8 cellular contexts compared by ENCODE assay signal in the genomic region with DNA sequence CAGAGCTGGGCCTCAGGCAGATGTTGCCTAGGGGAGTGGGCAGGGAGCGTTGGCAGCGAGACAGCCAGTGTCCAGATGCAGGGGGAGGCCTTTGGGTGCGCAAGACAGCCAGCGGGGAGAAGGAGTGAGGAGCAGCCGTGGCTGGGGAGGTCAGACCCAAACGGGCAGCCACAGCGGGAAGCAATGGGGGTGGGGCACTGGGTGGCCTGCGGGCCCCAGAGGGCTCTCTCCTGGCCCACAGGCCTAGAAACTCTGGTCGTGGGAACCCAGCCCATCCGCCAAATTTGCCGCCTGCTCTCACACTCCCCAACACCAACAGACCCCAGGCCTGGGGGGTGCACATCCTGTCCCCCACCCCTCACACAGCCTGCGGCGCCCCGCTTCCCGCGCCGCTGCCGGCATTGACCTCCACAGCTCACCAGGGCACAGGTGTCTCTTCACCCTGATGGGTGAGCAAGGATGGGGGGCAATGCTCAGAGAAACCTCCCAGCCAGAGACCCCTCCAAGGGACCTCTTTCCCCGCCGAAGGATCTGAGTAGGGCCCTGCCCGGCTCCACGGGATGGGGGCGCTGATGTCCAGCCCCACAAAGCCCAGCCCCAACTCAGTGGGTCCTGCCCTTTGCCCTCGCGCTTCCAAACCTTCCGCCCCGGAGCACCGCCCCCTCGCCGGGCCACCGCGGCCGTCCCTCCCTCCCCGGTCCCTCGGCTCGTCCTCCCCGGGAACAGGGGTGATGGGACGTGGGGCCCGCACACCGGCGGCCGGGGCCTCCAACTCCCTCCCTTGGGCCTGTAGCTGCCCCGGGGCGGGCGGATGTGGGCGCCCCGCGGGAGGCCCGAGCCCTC. TPM values are rescaled to one million over a fixed set of nuclear protein-coding genes. Genes with fewer than 3 reads are reported as not detected.
A peak's percentile ranks its signal among the peaks of the same experiment; 100 is the strongest.
DNase-seq lines count a peak whose midpoint lies in the region; ATAC-seq and TF ChIP-seq lines count a peak whose summit lies in the region.

No MANE protein-coding gene starts in this region.

- peak overlapping the region; percentile 93 for H2BK120ac ChIP-seq in trophoblast cell (ENCODE audit: insufficient read depth, low read length, poor library complexity)

- H3K4me1 Mint-ChIP-seq in activated naive CD8-positive, alpha-beta T cell (ENCODE audit: low read depth), result peaks cover 80% of the 10 kb centered on the region

- in situ Hi-C loops in HAP-1 (cut with MboI; ENCODE audit: low sequenced_read_pairs), result no loop called here

- 4 to 8% (median 6%) methylated on average over 21 to 49 of the region's 49 CpGs for WGBS in heart left ventricle, 4 donors
- no CpG with 5 or more reads among the region's 49 CpGs for WGBS in trophoblast cell (ENCODE audit: extremely low coverage, insufficient coverage, insufficient read length)

- intact Hi-C loops in heart left ventricle (cut with DNase I), result loop anchor here in 1 of 10 donors (5.0 kb wide), 1 partner anchor 42 kb away; no protein-coding TSS in a partner anchor

- H3K79me2 ChIP-seq in trophoblast cell (ENCODE audit: control insufficient read depth, insufficient read depth, low read length, poor library complexity), result peaks cover 47% of the 10 kb centered on the region

- peak overlapping the region; percentile 92 for H2BK5ac ChIP-seq in trophoblast cell (ENCODE audit: low read depth, low read length, poor library complexity)

- peak overlapping the region; percentile 84 for H3K14ac ChIP-seq in trophoblast cell (ENCODE audit: low read length)

- H3K4me1 ChIP-seq in HAP-1 (peaks cover 12% of the 10 kb centered on the region), heart left ventricle (peaks cover 23 to 87% (median 75%) of the 10 kb centered on the region in 12 donors), trophoblast cell (ENCODE audit: control insufficient read depth in 1 of 2, insufficient read depth in 2 of 2, low read length in 2 of 2) (peaks cover 40 to 55% of the 10 kb centered on the region in 2 experiments)

- H3K27ac Mint-ChIP-seq in activated naive CD8-positive, alpha-beta T cell, result peak overlapping the region; percentile 99

- DNase-seq in DMS53 treated with DMSO at 0.1 percent for 48 hours (lab: John Stamatoyannopoulos, UW; ENCODE audit: unreplicated experiment) (peak; percentile 33), HAP-1 (ENCODE audit: low spot score in 2 of 2) (peak in 1 of 2 experiments; percentile 58), NOMO-1 (lab: John Stamatoyannopoulos, UW; ENCODE audit: unreplicated experiment in 2 of 2) (peak; percentile 21 to 45), heart left ventricle (peak; percentile 79 to 91 (median 81)), trophoblast cell (peak in 1 of 2 donors; percentile 42), cerebellar nuclear complex (lab: John Stamatoyannopoulos, UW) (no peak), NCI-H446 treated with DMSO at 0.1 percent for 48 hours (lab: John Stamatoyannopoulos, UW) (no peak)

- H4K12ac ChIP-seq in trophoblast cell (ENCODE audit: low read depth, low read length), result peak overlapping the region; percentile 79

- peak overlapping the region; percentile 95 for H3K4me2 ChIP-seq in trophoblast cell (ENCODE audit: low read length)

- no peaks in the 10 kb centered on the region for H3K9me3 Mint-ChIP-seq in activated naive CD8-positive, alpha-beta T cell (ENCODE audit: low read depth)

- no peaks in the 10 kb centered on the region for H3K9me3 ChIP-seq in HAP-1
- H3K9me3 ChIP-seq in heart left ventricle, result no peaks in the 10 kb centered on the region
- no peaks in the 10 kb centered on the region for H3K9me3 ChIP-seq in trophoblast cell (ENCODE audit: insufficient read depth, low read depth, low read length)

- H3K4me3 ChIP-seq in HAP-1 (peak overlapping the region; percentile 52), heart left ventricle (peak overlapping the region; percentile 65 to 98 (median 80)), trophoblast cell (ENCODE audit: low read depth, low read length) (peak overlapping the region; percentile 84)

- peaks cover 13% of the 10 kb centered on the region for H3K36me3 Mint-ChIP-seq in activated naive CD8-positive, alpha-beta T cell

- H4K8ac ChIP-seq in trophoblast cell (ENCODE audit: low read depth, low read length), result peak overlapping the region; percentile 86

- H3K4ac ChIP-seq in trophoblast cell (ENCODE audit: low read depth, low read length), result peak overlapping the region; percentile 54

- H2BK12ac ChIP-seq in trophoblast cell (ENCODE audit: low read length), result peak overlapping the region; percentile 58

- peak overlapping the region; percentile 94 for H3K4me3 Mint-ChIP-seq in activated naive CD8-positive, alpha-beta T cell

- H3K27me3 ChIP-seq in HAP-1 (ENCODE audit: low read depth) (no peaks in the 10 kb centered on the region), heart left ventricle (no peaks in the 10 kb centered on the region), trophoblast cell (ENCODE audit: insufficient read depth, low read length) (no peaks in the 10 kb centered on the region)

- peak overlapping the region; percentile 94 to 99 (median 98) for H3K27ac ChIP-seq in heart left ventricle
- H3K27ac ChIP-seq in trophoblast cell (ENCODE audit: low read depth, low read length), result peak overlapping the region; percentile 99

- H3K27me3 Mint-ChIP-seq in activated naive CD8-positive, alpha-beta T cell, result no peaks in the 10 kb centered on the region

- TF ChIP-seq CTCF in heart left ventricle (IDR thresholded peaks at IDR 0.05), result peak in 10 of 12 donors; percentile 20 to 55 (median 42)

- H3K36me3 ChIP-seq in HAP-1 (replicated peaks), result no peaks in the 10 kb centered on the region
- H3K36me3 ChIP-seq in heart left ventricle, result peaks cover 0 to 9% (median 0%) of the 10 kb centered on the region in 9 donors
- peaks cover 11% of the 10 kb centered on the region in 2 experiments for H3K36me3 ChIP-seq in trophoblast cell (ENCODE audit: control insufficient read depth in 1 of 2, insufficient read depth in 2 of 2, low read length in 2 of 2)

- H3K9ac ChIP-seq in trophoblast cell (ENCODE audit: low read length), result peak overlapping the region; percentile 90

- H3K79me1 ChIP-seq in trophoblast cell (ENCODE audit: low read length), result peaks cover 39% of the 10 kb centered on the region

- ATAC-seq in heart left ventricle, result peak; percentile 8 to 39 (median 29)

- peak overlapping the region; percentile 98 for H4K91ac ChIP-seq in trophoblast cell (ENCODE audit: low read depth, low read length)

- peak overlapping the region; percentile 77 for H3K18ac ChIP-seq in trophoblast cell (ENCODE audit: low read length)

- peak overlapping the region; percentile 66 for H2AK5ac ChIP-seq in trophoblast cell (ENCODE audit: low read length)

- H2AFZ ChIP-seq in trophoblast cell (ENCODE audit: insufficient read depth, low read length, poor library complexity), result peak overlapping the region; percentile 50

- TF ChIP-seq POLR2A in heart left ventricle (IDR thresholded peaks at IDR 0.05), result peak in 1 of 2 donors; percentile 21

- H3K23ac ChIP-seq in trophoblast cell (ENCODE audit: low read length), result no peak overlapping the region

RNA-seq across cellular contexts. Expression of a gene that starts 0.8 kb away (rescaled TPM):
- 10 to 100 TPM; 27.4 to 63.0 (median 38.6) TPM for total RNA-seq in heart left ventricle
- polyA plus RNA-seq in heart left ventricle, result 10 to 100 TPM; 42.2 to 43.9 TPM
- 47.8 and 51.3 TPM in 2 replicates for polyA plus RNA-seq in trophoblast cell (2013)

RNA-seq across cellular contexts. Expression of a gene that starts 45.9 kb away (rescaled TPM):
- total RNA-seq in heart left ventricle, result 10 to 100 TPM; 17.6 to 68.2 (median 23.9) TPM
- polyA plus RNA-seq in heart left ventricle, result 10 to 100 TPM; 13.0 to 16.5 TPM
- 4.7 and 4.8 TPM in 2 replicates for polyA plus RNA-seq in trophoblast cell (2013)

Comparison
In these comparisons a context has a peak if more than half of its experiments do, and no peak if none do; other contexts are left out.
1. DNase-seq: peak in DMS53 treated with DMSO at 0.1 percent for 48 hours (single experiment), NOMO-1 (2 of 2) and heart left ventricle (5 of 5); none in cerebellar nuclear complex (0 of 2) and NCI-H446 treated with DMSO at 0.1 percent for 48 hours (single experiment).
2. Peak in every context shown above with its lines, with median percentiles within 50 percentile points of each other: H3K4me3 ChIP-seq.